In the genomic region with DNA sequence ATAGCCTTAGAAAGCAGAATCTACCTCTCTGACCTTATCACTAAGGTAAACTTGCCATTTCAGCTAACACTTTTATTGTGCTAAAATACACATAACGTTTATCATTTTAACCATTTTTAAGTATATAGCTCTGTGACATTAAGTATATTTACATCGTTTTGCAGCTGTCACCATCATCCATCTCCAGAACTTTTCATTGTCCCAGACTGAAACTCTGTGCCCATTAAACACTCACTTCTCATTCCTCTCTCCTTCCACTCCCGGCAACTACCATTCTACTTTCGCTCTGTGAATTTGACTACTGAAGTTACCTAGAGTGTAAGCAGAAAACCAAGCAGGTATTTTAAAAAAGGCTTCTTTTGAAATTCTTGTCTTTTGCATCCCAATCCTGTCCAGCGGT, we compare ENCODE assay signal across 1 cellular context.
TF ChIP-seq lines count a peak whose summit lies in the region.

No MANE protein-coding gene starts in this region.

TF ChIP-seq in GM12878, 131 proteins besides CTCF, POLR2A, EP300 and RAD21 (continued from another document):
- no peak for TF ChIP-seq ZBTB40 (IDR thresholded peaks at IDR 0.05; ENCODE audit: borderline replicate concordance)
- no peak for TF ChIP-seq ZNF207 (IDR thresholded peaks at IDR 0.05; ENCODE audit: borderline replicate concordance)
- no peak for TF ChIP-seq IRF5 (IDR thresholded peaks at IDR 0.05; ENCODE audit: borderline replicate concordance)
- TF ChIP-seq YBX1 (IDR thresholded peaks at IDR 0.05) = no peak
- no peak for TF ChIP-seq HSF1 (IDR thresholded peaks at IDR 0.05; ENCODE audit: low read depth, low read length)
- TF ChIP-seq EZH2 (IDR thresholded peaks at IDR 0.05; ENCODE audit: borderline replicate concordance, control insufficient read depth, low read depth, low read length) = no peak
- TF ChIP-seq, protein P1, sequence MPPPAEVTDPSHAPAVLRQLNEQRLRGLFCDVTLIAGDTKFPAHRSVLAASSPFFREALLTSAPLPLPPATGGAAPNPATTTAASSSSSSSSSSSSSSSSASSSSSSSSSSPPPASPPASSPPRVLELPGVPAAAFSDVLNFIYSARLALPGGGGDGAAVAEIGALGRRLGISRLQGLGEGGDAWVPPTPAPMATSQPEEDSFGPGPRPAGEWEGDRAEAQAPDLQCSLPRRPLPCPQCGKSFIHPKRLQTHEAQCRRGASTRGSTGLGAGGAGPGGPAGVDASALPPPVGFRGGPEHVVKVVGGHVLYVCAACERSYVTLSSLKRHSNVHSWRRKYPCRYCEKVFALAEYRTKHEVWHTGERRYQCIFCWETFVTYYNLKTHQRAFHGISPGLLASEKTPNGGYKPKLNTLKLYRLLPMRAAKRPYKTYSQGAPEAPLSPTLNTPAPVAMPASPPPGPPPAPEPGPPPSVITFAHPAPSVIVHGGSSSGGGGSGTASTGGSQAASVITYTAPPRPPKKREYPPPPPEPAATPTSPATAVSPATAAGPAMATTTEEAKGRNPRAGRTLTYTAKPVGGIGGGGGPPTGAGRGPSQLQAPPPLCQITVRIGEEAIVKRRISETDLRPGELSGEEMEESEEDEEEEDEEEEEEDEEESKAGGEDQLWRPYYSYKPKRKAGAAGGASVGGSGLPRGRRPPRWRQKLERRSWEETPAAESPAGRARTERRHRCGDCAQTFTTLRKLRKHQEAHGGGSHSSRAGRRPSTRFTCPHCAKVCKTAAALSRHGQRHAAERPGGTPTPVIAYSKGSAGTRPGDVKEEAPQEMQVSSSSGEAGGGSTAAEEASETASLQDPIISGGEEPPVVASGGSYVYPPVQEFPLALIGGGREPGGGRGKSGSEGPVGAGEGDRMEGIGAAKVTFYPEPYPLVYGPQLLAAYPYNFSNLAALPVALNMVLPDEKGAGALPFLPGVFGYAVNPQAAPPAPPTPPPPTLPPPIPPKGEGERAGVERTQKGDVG (CRISPR knock-in tag; IDR thresholded peaks at IDR 0.05) = no peak
- TF ChIP-seq EGR1 (IDR thresholded peaks at IDR 0.05; ENCODE audit: borderline replicate concordance in 1 of 2, low read depth in 2 of 2, low read length in 2 of 2) = no peak
- TF ChIP-seq DPF2 (IDR thresholded peaks at IDR 0.05) = no peak
